9 cellular contexts compared by ENCODE assay signal in genomic region chr20:31716351-31716750, GRCh38. TPM values are rescaled to one million over a fixed set of nuclear protein-coding genes. Genes with fewer than 3 reads are reported as not detected.
A peak's percentile ranks its signal among the peaks of the same experiment; 100 is the strongest.
DNase-seq lines count a peak whose midpoint lies in the region; ATAC-seq and TF ChIP-seq lines count a peak whose summit lies in the region.
"Had no signal": no experiment of that assay in that cellular context is flagged by ENCODE, and none has a peak within 500 bp of the region (broad histone marks: within the 10 kb centered on the region; RNA-seq: fewer than 3 reads in every experiment).

No MANE protein-coding gene starts in this region.

- no peak for TF ChIP-seq CTCF in left ventricle myocardium inferior (IDR thresholded peaks at IDR 0.05; ENCODE audit: borderline replicate concordance)
- TF ChIP-seq CTCF in MCF 10A (IDR thresholded peaks at IDR 0.05; ENCODE audit: unreplicated experiment), result no peak
- TF ChIP-seq CTCF in uterus (IDR thresholded peaks at IDR 0.05), result no peak

- DNase-seq in left ventricle myocardium inferior (no peak), Right ventricle myocardium inferior (ENCODE audit: missing footprints) (no peak), MCF 10A (ENCODE audit: unreplicated experiment) (no peak), uterus (no peak), HPDE6-E6E7 (ENCODE audit: extremely low spot score) (no peak), SW 1271 (lab: John Stamatoyannopoulos, UW) (no peak)
- DNase-seq in naive thymus-derived CD4-positive, alpha-beta T cell, result no peak
- DNase-seq: NCI-H1436 treated with DMSO at 0.1 percent for 48 hours had no signal

- H3K4me3 Mint-ChIP-seq in MCF 10A (ENCODE audit: unreplicated experiment), result peak overlapping the region; percentile 55
- H3K4me3 Mint-ChIP-seq in naive thymus-derived CD4-positive, alpha-beta T cell, result peak overlapping the region in 7 of 10 donors; percentile 10 to 93 (median 48)

- no peaks in the 10 kb centered on the region for H3K9me3 Mint-ChIP-seq in MCF 10A (ENCODE audit: unreplicated experiment)
- H3K9me3 Mint-ChIP-seq in naive thymus-derived CD4-positive, alpha-beta T cell, result no peaks in the 10 kb centered on the region

- H3K27ac ChIP-seq in left ventricle myocardium inferior (replicated peaks) (peak overlapping the region; percentile 99), uterus (peak overlapping the region; percentile 43 to 98)
- peak overlapping the region; percentile 57 for H3K27ac ChIP-seq in naive thymus-derived CD4-positive, alpha-beta T cell (ENCODE audit: low read depth, low read length)

- H3K9me3 ChIP-seq in left ventricle myocardium inferior (replicated peaks), result no peaks in the 10 kb centered on the region
- H3K9me3 ChIP-seq in naive thymus-derived CD4-positive, alpha-beta T cell (ENCODE audit: control insufficient read depth in 2 of 3, low read length in 3 of 3), result no peaks in the 10 kb centered on the region
- H3K9me3 ChIP-seq in uterus, result no peaks in the 10 kb centered on the region

- H3K27me3 ChIP-seq in left ventricle myocardium inferior (ENCODE audit: low read depth) (no peaks in the 10 kb centered on the region), uterus (no peaks in the 10 kb centered on the region)
- no peaks in the 10 kb centered on the region for H3K27me3 ChIP-seq in naive thymus-derived CD4-positive, alpha-beta T cell (ENCODE audit: control insufficient read depth in 2 of 2, insufficient read depth in 2 of 2, low read length in 2 of 2)

- H3K27ac Mint-ChIP-seq in MCF 10A (ENCODE audit: low read depth, unreplicated experiment), result peak overlapping the region; percentile 96
- H3K27ac Mint-ChIP-seq in naive thymus-derived CD4-positive, alpha-beta T cell, result peak overlapping the region in 7 of 9 donors; percentile 56 to 88 (median 80)

- ATAC-seq in Right ventricle myocardium inferior (no peak), GM18909 (IDR thresholded peaks at IDR 0.05; ENCODE audit: poor library complexity, unreplicated experiment) (no peak)
- ATAC-seq in naive thymus-derived CD4-positive, alpha-beta T cell, result no peak

- H3K4me3 ChIP-seq in left ventricle myocardium inferior (peak overlapping the region; percentile 85), uterus (no peak overlapping the region)
- H3K4me3 ChIP-seq in naive thymus-derived CD4-positive, alpha-beta T cell (ENCODE audit: low read length), result no peak overlapping the region

- peaks cover 81% of the 10 kb centered on the region for H3K36me3 Mint-ChIP-seq in MCF 10A (ENCODE audit: insufficient read depth, unreplicated experiment)
- peaks cover 9 to 75% (median 14%) of the 10 kb centered on the region in 5 donors for H3K36me3 Mint-ChIP-seq in naive thymus-derived CD4-positive, alpha-beta T cell

- POLR2A ChIA-PET in MCF 10A (lab: Yijun Ruan, JAX), result interaction anchor here (0.9 to 13.2 kb wide), 10 partner anchors 7 to 111 kb away, joined by 3 to 491 read pairs (median 5); partner anchors contain the start of genes ID1 and TPX2
- POLR2A ChIA-PET in naive thymus-derived CD4-positive, alpha-beta T cell (lab: Charles Lee), result interaction anchor here (1.0 kb wide), 1 partner anchor 41 kb away, joined by 3 read pairs; no protein-coding TSS in a partner anchor

- peaks cover 75% of the 10 kb centered on the region for H3K4me1 Mint-ChIP-seq in MCF 10A (ENCODE audit: insufficient read depth, unreplicated experiment)
- peaks cover 67 to 97% (median 91%) of the 10 kb centered on the region in 7 donors for H3K4me1 Mint-ChIP-seq in naive thymus-derived CD4-positive, alpha-beta T cell

- H3K4me1 ChIP-seq in left ventricle myocardium inferior (peaks cover 100% of the 10 kb centered on the region), uterus (peaks cover 0 to 17% of the 10 kb centered on the region in 2 donors)
- H3K4me1 ChIP-seq in naive thymus-derived CD4-positive, alpha-beta T cell (ENCODE audit: control insufficient read depth in 2 of 2, insufficient read depth in 2 of 2, low read length in 2 of 2), result peaks cover 44 to 52% of the 10 kb centered on the region in 2 donors

- CTCF ChIA-PET in MCF 10A (lab: Yijun Ruan, JAX), result interaction anchor here (0.6 to 21.5 kb wide), 10 partner anchors 4 to 154 kb away, joined by 3 to 626 read pairs (median 6); partner anchors contain the start of gene BCL2L1
- CTCF ChIA-PET in naive thymus-derived CD4-positive, alpha-beta T cell (lab: Charles Lee), result interaction anchor here (3.0 kb wide), 1 partner anchor 55 kb away, joined by 23 read pairs; no protein-coding TSS in a partner anchor

- no peak for TF ChIP-seq POLR2A in uterus (IDR thresholded peaks at IDR 0.05)

- no TSS peak for BruUV-seq in MCF 10A (replicated peaks; lab: Mats Ljungman, UMichigan)

- no peaks in the 10 kb centered on the region for H3K27me3 Mint-ChIP-seq in MCF 10A (ENCODE audit: insufficient read depth, unreplicated experiment)
- no peaks in the 10 kb centered on the region for H3K27me3 Mint-ChIP-seq in naive thymus-derived CD4-positive, alpha-beta T cell

- intact Hi-C loops in left ventricle myocardium inferior (cut with micrococcal nuclease) (no loop called here), Right ventricle myocardium inferior (cut with DNase I) (no loop called here), MCF 10A (cut with micrococcal nuclease) (no loop called here), uterus (cut with DNase I; ENCODE audit: low total_unique reads) (no loop called here)
- intact Hi-C loops in naive thymus-derived CD4-positive, alpha-beta T cell (cut with micrococcal nuclease), result no loop called here

- H3K36me3 ChIP-seq in left ventricle myocardium inferior (peaks cover 38% of the 10 kb centered on the region), uterus (no peaks in the 10 kb centered on the region)
- H3K36me3 ChIP-seq in naive thymus-derived CD4-positive, alpha-beta T cell (ENCODE audit: control insufficient read depth in 2 of 3, insufficient read depth in 3 of 3, low read length in 3 of 3), result peaks cover 0 to 24% (median 0%) of the 10 kb centered on the region in 3 experiments

RNA-seq across cellular contexts. Expression of gene BCL2L1, which starts 6.3 kb away (rescaled TPM):
- total RNA-seq in left ventricle myocardium inferior (53.2 TPM), Right ventricle myocardium inferior (55.2 TPM), MCF 10A (2022) (139 and 156 TPM in 2 replicates), uterus (100 to 1,000 TPM in 1 of 4 donors, 10 to 100 TPM in 3; 35.0 to 113 (median 57.4) TPM)
- 100 to 1,000 TPM in 1 of 5 experiments, 10 to 100 TPM in 4; 15.0 to 111 (median 19.4) TPM for total RNA-seq in naive thymus-derived CD4-positive, alpha-beta T cell
- polyA plus RNA-seq in naive thymus-derived CD4-positive, alpha-beta T cell, result 10 to 100 TPM; 11.5 to 12.7 TPM

RNA-seq across cellular contexts. Expression of gene TPX2, which starts 22.7 kb away (rescaled TPM):
- 0.71 TPM for total RNA-seq in left ventricle myocardium inferior
- 1.2 TPM for total RNA-seq in Right ventricle myocardium inferior
- total RNA-seq in MCF 10A (2022), result 45.3 and 79.6 TPM in 2 replicates
- 10 to 100 TPM in 1 of 5 experiments, under 1 TPM in 4; 0.16 to 84.3 (median 0.43) TPM for total RNA-seq in naive thymus-derived CD4-positive, alpha-beta T cell
- under 1 TPM in 1 of 2 donors, not detected in 1; 0.09 TPM for polyA plus RNA-seq in naive thymus-derived CD4-positive, alpha-beta T cell
- total RNA-seq in uterus, result 10 to 100 TPM in 1 of 4 donors, under 1 TPM in 2, not detected in 1; 0.12 to 32.4 (median 0.59) TPM
